38 cellular contexts compared by ENCODE assay signal in genomic region chr7:118233799-118234198, GRCh38. TPM values are rescaled to one million over a fixed set of nuclear protein-coding genes. Genes with fewer than 3 reads are reported as not detected.
"Had no signal": no experiment of that assay in that cellular context is flagged by ENCODE, and none has a peak within 500 bp of the region (broad histone marks: within the 10 kb centered on the region; RNA-seq: fewer than 3 reads in every experiment).

No MANE protein-coding gene starts in this region.

- H3K27me3 ChIP-seq: ascending aorta, cardiac muscle cell had no signal

- H3K4me3 Mint-ChIP-seq: activated B cell treated with CpG ODN at 0.5 μM for 24 hours; activated CD4-positive, alpha-beta memory T cell treated with anti-CD3 and anti-CD28 coated beads, Interleukin-2, amount 10 ng/mL, durations not matched to agents 7 days and 5 days; activated CD4-positive, alpha-beta T cell treated with anti-CD3 and anti-CD28 coated beads, Interleukin-2, amount 10 ng/mL, durations not matched to agents 7 days and 5 days; activated CD8-positive, alpha-beta memory T cell treated with anti-CD3 and anti-CD28 coated beads, Interleukin-2, amount 10 ng/mL, durations not matched to agents 7 days and 5 days; activated CD8-positive, alpha-beta T cell treated with anti-CD3 and anti-CD28 coated beads, Interleukin-2, amount 10 ng/mL, durations not matched to agents 7 days and 5 days; activated naive CD4-positive, alpha-beta T cell treated with anti-CD3 and anti-CD28 coated beads, Interleukin-2, amount 10 ng/mL, durations not matched to agents 7 days and 5 days; activated naive CD4-positive, alpha-beta T cell treated with anti-CD3 and anti-CD28 coated beads, Interleukin-2, amount 50 U/mL, for 24 hours; activated naive CD8-positive, alpha-beta T cell; activated naive CD8-positive, alpha-beta T cell treated with anti-CD3 and anti-CD28 coated beads, Interleukin-2, amount 10 ng/mL, durations not matched to agents 7 days and 5 days; activated naive CD8-positive, alpha-beta T cell treated with anti-CD3 and anti-CD28 coated beads, Interleukin-2, amount 50 U/mL, for 24 hours; activated T-cell treated with anti-CD3 and anti-CD28 coated beads, Interleukin-2, amount 50 U/mL, for 24 hours; brain; central memory CD8-positive, alpha-beta T cell; T-helper 1 cell treated with Interleukin-12 subunit alpha and Interleukin-12 subunit beta and Interleukin-4 antibody, amounts not matched to agents 30 μg/mL and 1 μg/mL, for 36 hours; T-helper 2 cell treated with Interferon-gamma antibody and Interleukin-4, amounts not matched to agents 5 μg/mL and 100 μg/mL, for 36 hours had no signal

- DNase-seq: activated B cell treated with CpG ODN at 0.5 μM for 24 hours; activated CD4-positive, alpha-beta memory T cell treated with anti-CD3 and anti-CD28 coated beads, Interleukin-2, amount 10 ng/mL, durations not matched to agents 7 days and 5 days; activated CD4-positive, alpha-beta T cell treated with anti-CD3 and anti-CD28 coated beads for 4 hours; activated CD4-positive, alpha-beta T cell treated with anti-CD3 and anti-CD28 coated beads, Interleukin-2, amount 10 ng/mL, durations not matched to agents 7 days and 5 days; activated CD4-positive, alpha-beta T cell treated with anti-CD3 and anti-CD28 coated beads, Interleukin-2, amount 50 U/mL, for 48 hours; activated CD4-positive, CD25-positive, alpha-beta regulatory T cell treated with anti-CD3 and anti-CD28 coated beads, Interleukin-2, amount 50 U/mL, for 72 hours; activated CD8-positive, alpha-beta memory T cell treated with anti-CD3 and anti-CD28 coated beads for 24 hours; activated CD8-positive, alpha-beta memory T cell treated with anti-CD3 and anti-CD28 coated beads, Interleukin-2, amount 10 ng/mL, durations not matched to agents 7 days and 5 days; activated CD8-positive, alpha-beta memory T cell treated with anti-CD3 and anti-CD28 coated beads, Interleukin-2, amount 50 U/mL, for 48 hours; activated CD8-positive, alpha-beta T cell treated with anti-CD3 and anti-CD28 coated beads, Interleukin-2, amount 10 ng/mL, durations not matched to agents 7 days and 5 days; activated effector memory CD4-positive, alpha-beta T cell treated with Interleukin-2 at 50 U/mL for 16 hours; activated gamma-delta T cell; activated naive CD4-positive, alpha-beta T cell treated with anti-CD3 and anti-CD28 coated beads, Interleukin-2, amount 10 ng/mL, durations not matched to agents 7 days and 5 days; activated naive CD4-positive, alpha-beta T cell treated with Interleukin-2 at 50 U/mL for 16 hours; activated naive CD8-positive, alpha-beta T cell treated with anti-CD3 and anti-CD28 coated beads, Interleukin-2, amount 10 ng/mL, durations not matched to agents 7 days and 5 days; activated naive CD8-positive, alpha-beta T cell treated with anti-CD3 and anti-CD28 coated beads, Interleukin-2, amount 50 U/mL, for 24 hours; activated T-cell treated with anti-CD3 and anti-CD28 coated beads, Interleukin-2, amount 50 U/mL, for 24 hours; activated T-cell treated with anti-CD3 and anti-CD28 coated beads, Interleukin-2, amount 50 U/mL, for 48 hours; amygdala; anterior cingulate cortex; caudate nucleus; cerebellar nuclear complex; T-helper 1 cell; T-helper 2 cell; T-helper 9 cell had no signal

- H3K36me3 ChIP-seq: ascending aorta, cardiac muscle cell had no signal

- H3K4me1 Mint-ChIP-seq: activated B cell treated with CpG ODN at 0.5 μM for 24 hours; activated CD4-positive, alpha-beta memory T cell treated with anti-CD3 and anti-CD28 coated beads, Interleukin-2, amount 10 ng/mL, durations not matched to agents 7 days and 5 days; activated CD4-positive, alpha-beta T cell treated with anti-CD3 and anti-CD28 coated beads, Interleukin-2, amount 10 ng/mL, durations not matched to agents 7 days and 5 days; activated CD8-positive, alpha-beta memory T cell treated with anti-CD3 and anti-CD28 coated beads, Interleukin-2, amount 10 ng/mL, durations not matched to agents 7 days and 5 days; activated naive CD4-positive, alpha-beta T cell treated with anti-CD3 and anti-CD28 coated beads, Interleukin-2, amount 10 ng/mL, durations not matched to agents 7 days and 5 days; activated naive CD4-positive, alpha-beta T cell treated with anti-CD3 and anti-CD28 coated beads, Interleukin-2, amount 50 U/mL, for 24 hours; activated naive CD8-positive, alpha-beta T cell treated with anti-CD3 and anti-CD28 coated beads, Interleukin-2, amount 50 U/mL, for 24 hours; central memory CD8-positive, alpha-beta T cell had no signal

- H3K9me3 Mint-ChIP-seq: activated B cell treated with CpG ODN at 0.5 μM for 24 hours; activated CD4-positive, alpha-beta memory T cell treated with anti-CD3 and anti-CD28 coated beads, Interleukin-2, amount 10 ng/mL, durations not matched to agents 7 days and 5 days; activated CD4-positive, alpha-beta T cell treated with anti-CD3 and anti-CD28 coated beads, Interleukin-2, amount 10 ng/mL, durations not matched to agents 7 days and 5 days; activated naive CD4-positive, alpha-beta T cell treated with anti-CD3 and anti-CD28 coated beads, Interleukin-2, amount 10 ng/mL, durations not matched to agents 7 days and 5 days; activated naive CD4-positive, alpha-beta T cell treated with anti-CD3 and anti-CD28 coated beads, Interleukin-2, amount 50 U/mL, for 24 hours; activated naive CD8-positive, alpha-beta T cell treated with anti-CD3 and anti-CD28 coated beads, Interleukin-2, amount 10 ng/mL, durations not matched to agents 7 days and 5 days; activated naive CD8-positive, alpha-beta T cell treated with anti-CD3 and anti-CD28 coated beads, Interleukin-2, amount 50 U/mL, for 24 hours; activated T-cell treated with anti-CD3 and anti-CD28 coated beads, Interleukin-2, amount 50 U/mL, for 24 hours; activated T-helper 2 cell treated with anti-CD3 and anti-CD28 coated beads, Interferon-gamma antibody, Interleukin-2, Interleukin-4, amounts not matched to agents 10 μg/mL and 5 μg/mL and 100 μg/mL, durations not matched to agents 14 hours and 24 hours and 36 hours; brain; central memory CD8-positive, alpha-beta T cell; T-helper 1 cell treated with Interleukin-12 subunit alpha and Interleukin-12 subunit beta and Interleukin-4 antibody, amounts not matched to agents 30 μg/mL and 1 μg/mL, for 36 hours; T-helper 2 cell treated with Interferon-gamma antibody and Interleukin-4, amounts not matched to agents 5 μg/mL and 100 μg/mL, for 36 hours had no signal

- H3K4me1 ChIP-seq: ascending aorta had no signal

- H3K27me3 Mint-ChIP-seq: activated CD8-positive, alpha-beta memory T cell treated with anti-CD3 and anti-CD28 coated beads, Interleukin-2, amount 10 ng/mL, durations not matched to agents 7 days and 5 days; activated naive CD4-positive, alpha-beta T cell treated with anti-CD3 and anti-CD28 coated beads, Interleukin-2, amount 10 ng/mL, durations not matched to agents 7 days and 5 days; activated naive CD4-positive, alpha-beta T cell treated with anti-CD3 and anti-CD28 coated beads, Interleukin-2, amount 50 U/mL, for 24 hours; brain; central memory CD8-positive, alpha-beta T cell had no signal

- H3K27ac ChIP-seq: ascending aorta, cardiac muscle cell, VCaP had no signal

- ATAC-seq: activated CD8-positive, alpha-beta memory T cell treated with anti-CD3 and anti-CD28 coated beads, Interleukin-2, amount 10 ng/mL, durations not matched to agents 7 days and 5 days; activated CD8-positive, alpha-beta T cell treated with anti-CD3 and anti-CD28 coated beads, Interleukin-2, amount 10 ng/mL, durations not matched to agents 7 days and 5 days; activated naive CD8-positive, alpha-beta T cell treated with anti-CD3 and anti-CD28 coated beads, Interleukin-2, amount 50 U/mL, for 24 hours had no signal

- H3K9me3 ChIP-seq: ascending aorta had no signal

- H3K36me3 Mint-ChIP-seq: activated CD8-positive, alpha-beta memory T cell treated with anti-CD3 and anti-CD28 coated beads, Interleukin-2, amount 10 ng/mL, durations not matched to agents 7 days and 5 days; activated naive CD4-positive, alpha-beta T cell treated with anti-CD3 and anti-CD28 coated beads, Interleukin-2, amount 10 ng/mL, durations not matched to agents 7 days and 5 days; activated naive CD4-positive, alpha-beta T cell treated with anti-CD3 and anti-CD28 coated beads, Interleukin-2, amount 50 U/mL, for 24 hours; activated naive CD8-positive, alpha-beta T cell; activated naive CD8-positive, alpha-beta T cell treated with anti-CD3 and anti-CD28 coated beads, Interleukin-2, amount 10 ng/mL, durations not matched to agents 7 days and 5 days; brain had no signal

- H3K4me3 ChIP-seq: ascending aorta, cardiac muscle cell had no signal

- FAIRE-seq: bronchial epithelial cell, TTC549 had no signal

- H3K27ac Mint-ChIP-seq: activated B cell treated with CpG ODN at 0.5 μM for 24 hours; activated CD4-positive, alpha-beta memory T cell treated with anti-CD3 and anti-CD28 coated beads, Interleukin-2, amount 10 ng/mL, durations not matched to agents 7 days and 5 days; activated CD4-positive, alpha-beta T cell treated with anti-CD3 and anti-CD28 coated beads, Interleukin-2, amount 10 ng/mL, durations not matched to agents 7 days and 5 days; activated CD8-positive, alpha-beta memory T cell treated with anti-CD3 and anti-CD28 coated beads, Interleukin-2, amount 10 ng/mL, durations not matched to agents 7 days and 5 days; activated CD8-positive, alpha-beta T cell treated with anti-CD3 and anti-CD28 coated beads, Interleukin-2, amount 10 ng/mL, durations not matched to agents 7 days and 5 days; activated naive CD4-positive, alpha-beta T cell treated with anti-CD3 and anti-CD28 coated beads, Interleukin-2, amount 10 ng/mL, durations not matched to agents 7 days and 5 days; activated naive CD4-positive, alpha-beta T cell treated with anti-CD3 and anti-CD28 coated beads, Interleukin-2, amount 50 U/mL, for 24 hours; activated naive CD8-positive, alpha-beta T cell; activated naive CD8-positive, alpha-beta T cell treated with anti-CD3 and anti-CD28 coated beads, Interleukin-2, amount 10 ng/mL, durations not matched to agents 7 days and 5 days; activated naive CD8-positive, alpha-beta T cell treated with anti-CD3 and anti-CD28 coated beads, Interleukin-2, amount 50 U/mL, for 24 hours; activated T-cell treated with anti-CD3 and anti-CD28 coated beads, Interleukin-2, amount 50 U/mL, for 24 hours; activated T-helper 2 cell treated with anti-CD3 and anti-CD28 coated beads, Interferon-gamma antibody, Interleukin-2, Interleukin-4, amounts not matched to agents 10 μg/mL and 5 μg/mL and 100 μg/mL, durations not matched to agents 14 hours and 24 hours and 36 hours; brain; T-helper 1 cell treated with Interleukin-12 subunit alpha and Interleukin-12 subunit beta and Interleukin-4 antibody, amounts not matched to agents 30 μg/mL and 1 μg/mL, for 36 hours; T-helper 2 cell treated with Interferon-gamma antibody and Interleukin-4, amounts not matched to agents 5 μg/mL and 100 μg/mL, for 36 hours had no signal

RNA-seq across cellular contexts. Expression of gene ANKRD7, which starts 9.3 kb away (rescaled TPM):
- total RNA-seq: activated B cell treated with CpG ODN at 0.5 μM for 24 hours; activated CD4-positive, alpha-beta memory T cell treated with anti-CD3 and anti-CD28 coated beads, Interleukin-2, amount 10 ng/mL, durations not matched to agents 7 days and 5 days; activated CD4-positive, alpha-beta T cell treated with anti-CD3 and anti-CD28 coated beads, Interleukin-2, amount 10 ng/mL, durations not matched to agents 7 days and 5 days; activated T-helper 2 cell treated with anti-CD3 and anti-CD28 coated beads, Interferon-gamma antibody, Interleukin-2, Interleukin-4, amounts not matched to agents 10 μg/mL and 5 μg/mL and 100 μg/mL, durations not matched to agents 14 hours and 24 hours and 36 hours; ascending aorta; chondrocyte had no signal
- polyA plus RNA-seq: cardiac muscle cell had no signal
